Comparison of ENCODE assay signal across 20 cellular contexts in the genomic region with DNA sequence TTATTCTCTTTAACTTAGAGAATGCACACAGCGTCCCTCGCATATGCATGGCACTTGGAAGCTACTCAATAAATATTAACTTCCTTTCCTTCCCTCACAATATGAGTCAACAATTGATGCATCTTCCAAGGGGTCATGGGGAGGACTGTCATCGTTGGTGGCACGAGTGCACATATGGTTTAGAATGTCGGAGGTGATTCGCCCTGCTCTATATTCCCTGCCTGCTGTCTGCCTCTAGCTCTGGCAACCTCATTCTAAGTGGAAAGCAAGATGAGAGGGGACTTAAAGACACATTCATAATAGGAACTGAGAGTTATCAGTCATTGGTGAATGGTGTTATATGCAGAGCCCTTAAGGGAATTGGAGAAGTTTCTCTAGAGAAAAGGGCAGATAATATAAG. TPM values are rescaled to one million over a fixed set of nuclear protein-coding genes. Genes with fewer than 3 reads are reported as not detected.
DNase-seq lines count a peak whose midpoint lies in the region; ATAC-seq, FAIRE-seq and TF ChIP-seq lines count a peak whose summit lies in the region.
"Had no signal": no experiment of that assay in that cellular context is flagged by ENCODE, and none has a peak within 500 bp of the region (broad histone marks: within the 10 kb centered on the region; RNA-seq: fewer than 3 reads in every experiment).

No MANE protein-coding gene starts in this region.

- in situ Hi-C loops in K562 (cut with MboI), result no loop called here

- H3K9me3 ChIP-seq in SJSA1 (replicated peaks) (no peaks in the 10 kb centered on the region; the same call in 1 of the 2 replicates), K562 (replicated peaks; ENCODE audit: control insufficient read depth, insufficient read depth, low read depth, low read length) (no peaks in the 10 kb centered on the region)
- H3K9me3 ChIP-seq: A549, Caco-2, SJCRH30 had no signal

- H3K9me3 Mint-ChIP-seq in activated CD8-positive, alpha-beta T cell treated with anti-CD3 and anti-CD28 coated beads for 36 hours, result no peaks in the 10 kb centered on the region
- H3K9me3 Mint-ChIP-seq: CD4-positive, alpha-beta T cell; H9 had no signal

- no peaks in the 10 kb centered on the region for H4K20me1 ChIP-seq in K562 (replicated peaks; ENCODE audit: control insufficient read depth, insufficient read depth, low read length)

- H3K4me1 ChIP-seq in SJSA1 (replicated peaks) (peaks cover 16% of the 10 kb centered on the region), K562 (replicated peaks in 1 of 2; ENCODE audit: control insufficient read depth in 2 of 2, insufficient read depth in 2 of 2, low read length in 2 of 2) (peaks cover 0 to 3% of the 10 kb centered on the region in 2 experiments; a peak in 2 of 5 replicates)
- H3K4me1 ChIP-seq: Caco-2, SJCRH30 had no signal

- peak overlapping the region; percentile 14; the same call in 1 of the 2 replicates for H3K4me2 ChIP-seq in K562 (ENCODE audit: insufficient read depth, low read length)
- H3K4me2 ChIP-seq: A549 had no signal

- BruUV-seq in K562 (replicated peaks; lab: Mats Ljungman, UMichigan), result no TSS peak

- no peaks in the 10 kb centered on the region for H3K4me1 Mint-ChIP-seq in activated CD8-positive, alpha-beta T cell treated with anti-CD3 and anti-CD28 coated beads for 36 hours (ENCODE audit: low read depth)
- H3K4me1 Mint-ChIP-seq: H9 had no signal

- H3K36me3 Mint-ChIP-seq in activated CD8-positive, alpha-beta T cell treated with anti-CD3 and anti-CD28 coated beads for 36 hours (ENCODE audit: low read depth), result peaks cover 9% of the 10 kb centered on the region

- H3K9ac ChIP-seq in K562 (ENCODE audit: insufficient read depth in 1 of 2, low read depth in 2 of 2, low read length in 2 of 2), result no peak overlapping the region

- no peak for TF ChIP-seq POLR2A in K562 (conservative IDR thresholded peaks at IDR 0.05)

- H3K27me3 ChIP-seq in SJSA1 (replicated peaks) (no peaks in the 10 kb centered on the region), K562 (ENCODE audit: control insufficient read depth in 2 of 2, insufficient read depth in 2 of 2, low read length in 2 of 2) (no peaks in the 10 kb centered on the region)
- H3K27me3 ChIP-seq: SJCRH30 had no signal

- TF ChIP-seq CTCF in HFF-Myc (IDR thresholded peaks at IDR 0.05; ENCODE audit: low read depth, low read length, missing control alignments), result no peak
- TF ChIP-seq CTCF in K562 (IDR thresholded peaks at IDR 0.05 in 2 of 3, conservative IDR thresholded peaks at IDR 0.05 in 1 of 3; ENCODE audit: insufficient read depth in 2 of 3, low read depth in 1 of 3, low read length in 3 of 3), result no peak
- TF ChIP-seq CTCF in activated CD8-positive, alpha-beta T cell treated with anti-CD3 and anti-CD28 coated beads for 36 hours (IDR thresholded peaks at IDR 0.05), result no peak
- no peak for TF ChIP-seq CTCF in coronary artery (IDR thresholded peaks at IDR 0.05)

- H3K4me3 Mint-ChIP-seq in activated CD8-positive, alpha-beta T cell treated with anti-CD3 and anti-CD28 coated beads for 36 hours, result no peak overlapping the region
- H3K4me3 Mint-ChIP-seq: CD4-positive, alpha-beta T cell; H9 had no signal

- no peaks in the 10 kb centered on the region for H3K9me1 ChIP-seq in K562 (ENCODE audit: control insufficient read depth, insufficient read depth, low read length)

- WGBS in K562 (ENCODE audit: insufficient coverage, low coverage, missing lambda C conversion rate), result 82% methylated on average over 6 of the region's 6 CpGs

- H3K27me3 Mint-ChIP-seq in activated CD8-positive, alpha-beta T cell treated with anti-CD3 and anti-CD28 coated beads for 36 hours, result no peaks in the 10 kb centered on the region
- H3K27me3 Mint-ChIP-seq: CD4-positive, alpha-beta T cell had no signal

- ATAC-seq in K562 (no peak), GM21367 (IDR thresholded peaks at IDR 0.05; ENCODE audit: unreplicated experiment) (no peak)
- ATAC-seq in activated CD8-positive, alpha-beta T cell treated with anti-CD3 and anti-CD28 coated beads for 36 hours, result no peak

- DNase-seq in ELR (ENCODE audit: low read depth), result peak; percentile 41
- DNase-seq in HFF-Myc (ENCODE audit: extremely low read depth, low read depth), result peak; percentile 7
- DNase-seq in SJSA1 (ENCODE audit: low read depth in 1 of 2, low spot score in 2 of 2), result peak; percentile 40 to 53
- no peak for DNase-seq in K562 (ENCODE audit: extremely low read depth in 1 of 4, low spot score in 3 of 4)
- no peak for DNase-seq in activated CD8-positive, alpha-beta T cell treated with anti-CD3 and anti-CD28 coated beads for 36 hours
- no peak for DNase-seq in coronary artery (ENCODE audit: low spot score)
- no peak for DNase-seq in mucosa of gallbladder (ENCODE audit: low spot score)
- DNase-seq: Caco-2; CD4-positive, alpha-beta T cell; GDM1; H9; NCI-H1417 treated with DMSO at 0.1 percent for 48 hours; NCI-H187 treated with DMSO at 0.1 percent for 48 hours; NCI-H2227 treated with DMSO at 0.1 percent for 48 hours; NCI-H524; NCI-H82; SJCRH30 had no signal

- TF ChIP-seq RAD21 in K562 (CRISPR knock-in tag; conservative IDR thresholded peaks at IDR 0.05 in 1 of 2, IDR thresholded peaks at IDR 0.05 in 1 of 2), result no peak

- H3K27ac ChIP-seq in SJSA1 (peak overlapping the region; percentile 27; the same call in 1 of the 2 replicates), K562 (ENCODE audit: extremely low read depth, low read depth, low read length) (no peak overlapping the region; the same call in 2 of the 3 replicates), coronary artery (no peak overlapping the region)
- H3K27ac ChIP-seq: A549, SJCRH30 had no signal

- H3K36me3 ChIP-seq in SJSA1 (no peaks in the 10 kb centered on the region; the same call in 1 of the 2 replicates), K562 (ENCODE audit: control insufficient read depth, insufficient read depth, low read length) (peaks cover 2% of the 10 kb centered on the region; the same call in 2 of the 3 replicates)
- H3K36me3 ChIP-seq: SJCRH30 had no signal

- H3K27ac Mint-ChIP-seq in activated CD8-positive, alpha-beta T cell treated with anti-CD3 and anti-CD28 coated beads for 36 hours, result no peak overlapping the region
- H3K27ac Mint-ChIP-seq: CD4-positive, alpha-beta T cell had no signal

- intact Hi-C loops in K562 (cut with micrococcal nuclease), result no loop called here
- intact Hi-C loops in activated CD8-positive, alpha-beta T cell treated with anti-CD3 and anti-CD28 coated beads for 36 hours (cut with micrococcal nuclease), result no loop called here

- CTCF ChIA-PET in K562 (lab: Yijun Ruan, JAX; ENCODE audit: low intra/inter-chr PET ratio), result no interaction called here
- CTCF ChIA-PET in activated CD8-positive, alpha-beta T cell treated with anti-CD3 and anti-CD28 coated beads for 36 hours (lab: Charles Lee), result interaction anchor here (1.2 to 2.0 kb wide), 2 partner anchors 8 to 316 kb away, joined by 4 to 7 read pairs; no protein-coding TSS in a partner anchor

- no peak for FAIRE-seq in K562 (lab: Jason Lieb, UNC)
- FAIRE-seq: A549 had no signal

- no peak for TF ChIP-seq EP300 in K562 (IDR thresholded peaks at IDR 0.05; ENCODE audit: low read length)

- H3K4me3 ChIP-seq in HFF-Myc (replicated peaks; ENCODE audit: low read depth, low read length) (no peak overlapping the region), SJSA1 (no peak overlapping the region), K562 (no peak overlapping the region), coronary artery (no peak overlapping the region)
- H3K4me3 ChIP-seq: A549, SJCRH30 had no signal

- no peak overlapping the region for H2AFZ ChIP-seq in K562 (ENCODE audit: low read depth, low read length)

- H3K79me2 ChIP-seq in K562 (ENCODE audit: control insufficient read depth, insufficient read depth, low read length), result no peaks in the 10 kb centered on the region

- POLR2A ChIA-PET in K562 (lab: Yijun Ruan, JAX), result interaction anchor here (0.6 to 1.5 kb wide), 5 partner anchors 8 to 682 kb away, joined by 3 to 5 read pairs (median 3); no protein-coding TSS in a partner anchor
- POLR2A ChIA-PET in activated CD8-positive, alpha-beta T cell treated with anti-CD3 and anti-CD28 coated beads for 36 hours (lab: Charles Lee), result no interaction called here

RNA-seq across cellular contexts. Expression of a gene that starts 44.6 kb away (rescaled TPM):
- not detected in 2 replicates for total RNA-seq in SJSA1 (2014; rRNA removed; shearing (Covaris generic))
- 0.51 and 1.5 TPM in 2 replicates for total RNA-seq in K562 (2011; cell fraction: chromatin; rRNA removed; ENCODE audit: low replicate concordance)
- 0.17 and 0.26 TPM in 2 replicates for total RNA-seq in K562 (2011; cell fraction: nucleolus; rRNA removed)
- 0.31 and 0.59 TPM in 2 replicates for total RNA-seq in K562 (2011; cell fraction: nucleoplasm; rRNA removed)
- total RNA-seq in K562 (2014; rRNA removed) (0.41 TPM in 2 replicates), K562 (2014; rRNA removed; fragmentation: Illumina TruSeq; extraction: Trizol) (0.55 and 0.67 TPM in 2 replicates), K562 (2015; rRNA removed; fragmentation: Illumina TruSeq; extraction: Trizol) (0.41 and 0.51 TPM in 2 replicates), K562 (2021) (0.54 and 0.64 TPM in 2 replicates), mucosa of gallbladder (0.09 TPM)
- polyA plus RNA-seq in K562 (2011; rRNA removed) (0.18 and 0.31 TPM in 2 replicates), K562 (2014; fragmentation: Illumina TruSeq; extraction: Trizol) (0.55 and 0.58 TPM in 2 replicates), K562 (2014; fragmentation: Nextera tagmentation; extraction: Ambion mirVana) (1 to 10 TPM in 1 of 2 experiments, under 1 TPM in 1; 0.53 to 1.1 TPM), K562 (2014; rRNA removed) (0.25 and 0.43 TPM in 2 replicates)
- polyA plus RNA-seq in K562 (2011; cell fraction: cytosol; rRNA removed), result 0.10 TPM in 1 of 2 replicates, not detected in the other
- polyA plus RNA-seq in K562 (2011; cell fraction: nucleus; rRNA removed), result 0.14 and 0.18 TPM in 2 replicates
- 0.43 and 0.50 TPM in 2 replicates for polyA plus RNA-seq in K562 (2012)
- polyA minus RNA-seq in K562 (2011; rRNA and poly(A)+ RNA removed), result 0.15 and 0.42 TPM in 2 replicates
- polyA minus RNA-seq in K562 (2011; cell fraction: cytosol; rRNA and poly(A)+ RNA removed), result 0.27 and 0.38 TPM in 2 replicates
- 0.22 and 0.27 TPM in 2 replicates for polyA minus RNA-seq in K562 (2011; cell fraction: nucleus; rRNA and poly(A)+ RNA removed)
- total RNA-seq in activated CD8-positive, alpha-beta T cell treated with anti-CD3 and anti-CD28 coated beads for 36 hours, result under 1 TPM; 0.27 to 0.32 TPM
- polyA plus RNA-seq: BJ had no signal

RNA-seq across cellular contexts. Expression of a gene that starts 46.1 kb away (rescaled TPM):
- 171 and 226 TPM in 2 replicates for total RNA-seq in SJSA1 (2014; rRNA removed; shearing (Covaris generic))
- 120 and 171 TPM in 2 replicates for total RNA-seq in K562 (2011; cell fraction: chromatin; rRNA removed; ENCODE audit: low replicate concordance)
- total RNA-seq in K562 (2011; cell fraction: nucleolus; rRNA removed), result 123 and 128 TPM in 2 replicates
- total RNA-seq in K562 (2011; cell fraction: nucleoplasm; rRNA removed), result 191 and 263 TPM in 2 replicates
- total RNA-seq in K562 (2014; rRNA removed), result 149 and 174 TPM in 2 replicates
- total RNA-seq in K562 (2014; rRNA removed; fragmentation: Illumina TruSeq; extraction: Trizol), result 263 and 285 TPM in 2 replicates
- total RNA-seq in K562 (2015; rRNA removed; fragmentation: Illumina TruSeq; extraction: Trizol), result 181 and 217 TPM in 2 replicates
- total RNA-seq in K562 (2021), result 211 and 214 TPM in 2 replicates
- 247 and 349 TPM in 2 replicates for polyA plus RNA-seq in K562 (2011; rRNA removed)
- 133 and 189 TPM in 2 replicates for polyA plus RNA-seq in K562 (2011; cell fraction: cytosol; rRNA removed)
- 63.2 and 95.0 TPM in 2 replicates for polyA plus RNA-seq in K562 (2011; cell fraction: nucleus; rRNA removed)
- 154 and 229 TPM in 2 replicates for polyA plus RNA-seq in K562 (2012)
- polyA plus RNA-seq in K562 (2014; fragmentation: Illumina TruSeq; extraction: Trizol), result 198 and 252 TPM in 2 replicates
- polyA plus RNA-seq in K562 (2014; fragmentation: Nextera tagmentation; extraction: Ambion mirVana), result 100 to 1,000 TPM; 777 to 862 TPM
- 271 and 298 TPM in 2 replicates for polyA plus RNA-seq in K562 (2014; rRNA removed)
- 116 and 118 TPM in 2 replicates for polyA minus RNA-seq in K562 (2011; rRNA and poly(A)+ RNA removed)
- 39.9 and 48.1 TPM in 2 replicates for polyA minus RNA-seq in K562 (2011; cell fraction: cytosol; rRNA and poly(A)+ RNA removed)
- polyA minus RNA-seq in K562 (2011; cell fraction: nucleus; rRNA and poly(A)+ RNA removed), result 44.7 and 82.3 TPM in 2 replicates
- 10 to 100 TPM; 92.1 to 94.2 TPM for total RNA-seq in activated CD8-positive, alpha-beta T cell treated with anti-CD3 and anti-CD28 coated beads for 36 hours
- total RNA-seq in mucosa of gallbladder, result 72.5 TPM

Comparison
In these comparisons a context has a peak if more than half of its experiments do, and no peak if none do; other contexts are left out.
1. DNase-seq: peak in ELR (single experiment), HFF-Myc (single experiment) and SJSA1 (2 of 2); none in K562 (0 of 4), activated CD8-positive, alpha-beta T cell treated with anti-CD3 and anti-CD28 coated beads for 36 hours (single experiment), coronary artery (single experiment) and mucosa of gallbladder (single experiment).